In the genomic region with DNA sequence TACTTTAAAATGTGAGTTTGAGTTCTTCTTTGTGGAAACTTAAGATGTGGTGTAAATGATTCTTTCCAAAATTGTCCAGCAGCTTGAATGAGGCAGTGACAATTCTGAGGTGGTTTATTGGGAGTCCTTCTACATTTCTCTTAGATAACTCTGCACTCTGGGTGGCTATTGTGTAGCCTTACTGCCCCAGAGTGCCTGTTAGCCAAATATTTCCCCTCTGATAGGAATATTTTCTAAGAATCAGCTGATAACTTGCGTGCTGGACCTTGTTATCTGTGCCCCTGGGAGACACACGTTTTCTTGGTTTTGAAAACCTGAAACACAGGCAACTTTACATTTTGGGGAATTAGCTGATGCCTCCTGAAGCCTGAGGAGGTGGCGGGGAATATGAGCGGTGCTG, we compare ENCODE assay signal across 33 cellular contexts.
DNase-seq lines count a peak whose midpoint lies in the region; ATAC-seq, FAIRE-seq and TF ChIP-seq lines count a peak whose summit lies in the region.
"Had no signal": no experiment of that assay in that cellular context is flagged by ENCODE, and none has a peak within 500 bp of the region (broad histone marks: within the 10 kb centered on the region; RNA-seq: fewer than 3 reads in every experiment).

No MANE protein-coding gene starts in this region.

- H3K36me3 Mint-ChIP-seq in activated T-cell treated with anti-CD3 and anti-CD28 coated beads, Interleukin-2, amount 50 U/mL, for 72 hours (ENCODE audit: insufficient read depth in 2 of 2): peaks cover 0 to 2% of the 10 kb centered on the region in 2 donors
- peaks cover 7% of the 10 kb centered on the region for H3K36me3 Mint-ChIP-seq in natural killer cell treated with Interleukin-12 subunit alpha and Interleukin-12 subunit beta and Interleukin-15 and Interleukin-18, amount 100 ng/mL, for 72 hours

- intact Hi-C loops in K562 (cut with micrococcal nuclease): no loop called here

- no TSS peak for BruUV-seq in K562 (replicated peaks; lab: Mats Ljungman, UMichigan)

- TF ChIP-seq CTCF in OCI-LY1 (IDR thresholded peaks at IDR 0.05; ENCODE audit: low read length) (no peak), K562 (IDR thresholded peaks at IDR 0.05 in 2 of 3, conservative IDR thresholded peaks at IDR 0.05 in 1 of 3; ENCODE audit: insufficient read depth in 2 of 3, low read depth in 1 of 3, low read length in 3 of 3) (no peak)

- H3K9ac ChIP-seq in OCI-LY1 (ENCODE audit: low read length) (no peak overlapping the region), K562 (ENCODE audit: insufficient read depth in 1 of 2, low read depth in 2 of 2, low read length in 2 of 2) (0 out of 4 replicates have a peak overlapping the region, but pooled peaks of 1 of the 2 experiments have one; percentile 2)

- TF ChIP-seq RAD21 in K562 (CRISPR knock-in tag; conservative IDR thresholded peaks at IDR 0.05 in 1 of 2, IDR thresholded peaks at IDR 0.05 in 1 of 2): no peak

- POLR2A ChIA-PET in K562 (lab: Yijun Ruan, JAX): interaction anchor here (0.7 to 1.6 kb wide), 3 partner anchors 9 to 18 kb away, joined by 3 to 5 read pairs (median 4); no protein-coding TSS in a partner anchor

- no peak overlapping the region for H3K4me3 Mint-ChIP-seq in activated T-cell treated with anti-CD3 and anti-CD28 coated beads, Interleukin-2, amount 50 U/mL, for 72 hours
- no peak overlapping the region for H3K4me3 Mint-ChIP-seq in natural killer cell treated with Interleukin-12 subunit alpha and Interleukin-12 subunit beta and Interleukin-15 and Interleukin-18, amount 100 ng/mL, for 72 hours
- H3K4me3 Mint-ChIP-seq: activated CD4-positive, alpha-beta T cell treated with anti-CD3 and anti-CD28 coated beads, Interleukin-2, amount 10 ng/mL, durations not matched to agents 24 days and 14 days; activated CD8-positive, alpha-beta memory T cell treated with anti-CD3 and anti-CD28 coated beads, Interleukin-2, amount 10 ng/mL, durations not matched to agents 7 days and 5 days; activated naive CD4-positive, alpha-beta T cell treated with anti-CD3 and anti-CD28 coated beads, Interleukin-2, amount 10 ng/mL, durations not matched to agents 7 days and 5 days; stimulated activated naive CD8-positive, alpha-beta T cell treated with anti-CD3 and anti-CD28 coated beads, Interleukin-15, Interleukin-2, amounts not matched to agents 100 ng/mL and 50 ng/mL, for 24 hours had no signal

- no peak for TF ChIP-seq EP300 in K562 (IDR thresholded peaks at IDR 0.05; ENCODE audit: low read length)

- no peaks in the 10 kb centered on the region for H3K27me3 Mint-ChIP-seq in activated T-cell treated with anti-CD3 and anti-CD28 coated beads, Interleukin-2, amount 50 U/mL, for 72 hours (ENCODE audit: low read depth)
- H3K27me3 Mint-ChIP-seq in natural killer cell treated with Interleukin-12 subunit alpha and Interleukin-12 subunit beta and Interleukin-15 and Interleukin-18, amount 100 ng/mL, for 72 hours: no peaks in the 10 kb centered on the region
- H3K27me3 Mint-ChIP-seq: activated CD4-positive, alpha-beta T cell treated with anti-CD3 and anti-CD28 coated beads, Interleukin-2, amount 10 ng/mL, durations not matched to agents 24 days and 14 days; activated CD8-positive, alpha-beta memory T cell treated with anti-CD3 and anti-CD28 coated beads, Interleukin-2, amount 10 ng/mL, durations not matched to agents 7 days and 5 days; activated naive CD4-positive, alpha-beta T cell treated with anti-CD3 and anti-CD28 coated beads, Interleukin-2, amount 10 ng/mL, durations not matched to agents 7 days and 5 days; stimulated activated naive CD8-positive, alpha-beta T cell treated with anti-CD3 and anti-CD28 coated beads, Interleukin-15, Interleukin-2, amounts not matched to agents 100 ng/mL and 50 ng/mL, for 24 hours had no signal

- H3K4me2 ChIP-seq in OCI-LY1 (ENCODE audit: low read length) (no peak overlapping the region), K562 (ENCODE audit: insufficient read depth, low read length) (peak overlapping the region; percentile 15; the same call in 1 of the 2 replicates)
- H3K4me2 ChIP-seq: A549 had no signal

- H2AFZ ChIP-seq in OCI-LY1 (ENCODE audit: low read length) (no peak overlapping the region), K562 (ENCODE audit: low read depth, low read length) (no peak overlapping the region)

- H3K4me3 ChIP-seq in OCI-LY1 (ENCODE audit: low read depth, low read length, poor library complexity, severe bottlenecking) (no peak overlapping the region), K562 (no peak overlapping the region)
- H3K4me3 ChIP-seq: A549, colonic mucosa, left ventricle myocardium inferior, thoracic aorta, vagina had no signal

- H4K20me1 ChIP-seq in OCI-LY1 (ENCODE audit: insufficient read depth, low read length): no peaks in the 10 kb centered on the region
- no peaks in the 10 kb centered on the region for H4K20me1 ChIP-seq in K562 (replicated peaks; ENCODE audit: control insufficient read depth, insufficient read depth, low read length)

- peaks cover 13% of the 10 kb centered on the region; the same call in 1 of the 2 replicates for H3F3A ChIP-seq in OCI-LY1 (ENCODE audit: insufficient read depth, low read length)

- in situ Hi-C loops in K562 (cut with MboI): no loop called here

- peak; percentile 62 for FAIRE-seq in K562 (lab: Jason Lieb, UNC)
- FAIRE-seq: A549, GM12891, H1 had no signal

- CTCF ChIA-PET in K562 (lab: Yijun Ruan, JAX; ENCODE audit: low intra/inter-chr PET ratio): no interaction called here

- 35% methylated on average over 4 of the region's 4 CpGs for WGBS in K562 (ENCODE audit: insufficient coverage, low coverage, missing lambda C conversion rate)

- H3K36me3 ChIP-seq in OCI-LY1 (ENCODE audit: insufficient read depth, low read length): peaks cover 11% of the 10 kb centered on the region; the same call in 1 of the 2 replicates
- H3K36me3 ChIP-seq in K562 (ENCODE audit: control insufficient read depth, insufficient read depth, low read length): no peaks in the 10 kb centered on the region
- H3K36me3 ChIP-seq: colonic mucosa, thoracic aorta, vagina had no signal

- DNase-seq in activated T-cell treated with anti-CD3 and anti-CD28 coated beads, Interleukin-2, amount 50 U/mL, for 72 hours: no peak
- DNase-seq in activated T-cell treated with anti-CD3 and anti-CD28 coated beads for 4 hours (no peak), K562 (ENCODE audit: extremely low read depth in 1 of 4, low spot score in 3 of 4) (peak in 2 of 4 experiments; percentile 42 to 57), NCI-H1694 (lab: John Stamatoyannopoulos, UW) (no peak)
- DNase-seq in natural killer cell treated with Interleukin-12 subunit alpha and Interleukin-12 subunit beta and Interleukin-15 and Interleukin-18, amount 100 ng/mL, for 72 hours (ENCODE audit: low spot score): no peak
- DNase-seq: activated CD4-positive, alpha-beta T cell treated with anti-CD3 and anti-CD28 coated beads, Interleukin-2, amount 10 ng/mL, durations not matched to agents 24 days and 14 days; activated CD8-positive, alpha-beta memory T cell treated with anti-CD3 and anti-CD28 coated beads, Interleukin-2, amount 10 ng/mL, durations not matched to agents 7 days and 5 days; activated naive CD4-positive, alpha-beta T cell treated with anti-CD3 and anti-CD28 coated beads, Interleukin-2, amount 10 ng/mL, durations not matched to agents 7 days and 5 days; anterior cingulate cortex; colonic mucosa; COR-L47; DMS53; effector CD4-positive, alpha-beta T cell; islet precursor cell; left ventricle myocardium inferior; mesenchymal stem cell; NCI-H1436; NCI-H345; NCI-H69; right cardiac atrium; Right ventricle myocardium superior; stimulated activated CD4-positive, alpha-beta T cell treated with anti-CD3 and anti-CD28 coated beads, Interleukin-1b, Interleukin-23, amount 100 ng/mL, for 48 hours had no signal

- H3K4me1 ChIP-seq in OCI-LY1 (ENCODE audit: insufficient read depth, low read length, severe bottlenecking) (peaks cover 48% of the 10 kb centered on the region), K562 (replicated peaks in 1 of 2; ENCODE audit: control insufficient read depth in 2 of 2, insufficient read depth in 2 of 2, low read length in 2 of 2) (peaks cover 12 to 14% of the 10 kb centered on the region in 2 experiments; a peak in 4 of 5 replicates)
- H3K4me1 ChIP-seq: A549, colonic mucosa had no signal

- H3K9me1 ChIP-seq in K562 (ENCODE audit: control insufficient read depth, insufficient read depth, low read length): peaks cover 3% of the 10 kb centered on the region

- H3K27ac ChIP-seq in OCI-LY1 (ENCODE audit: low read depth, low read length, poor library complexity, severe bottlenecking): peak overlapping the region; percentile 99
- no peak overlapping the region for H3K27ac ChIP-seq in K562 (ENCODE audit: extremely low read depth, low read depth, low read length)
- H3K27ac ChIP-seq: A549, colonic mucosa, epithelial cell of prostate, left ventricle myocardium inferior, thoracic aorta, vagina had no signal

- peak overlapping the region; percentile 63 for H3K27ac Mint-ChIP-seq in activated T-cell treated with anti-CD3 and anti-CD28 coated beads, Interleukin-2, amount 50 U/mL, for 72 hours
- peak overlapping the region; percentile 98 to 99 for H3K27ac Mint-ChIP-seq in natural killer cell treated with Interleukin-12 subunit alpha and Interleukin-12 subunit beta and Interleukin-15 and Interleukin-18, amount 100 ng/mL, for 72 hours
- H3K27ac Mint-ChIP-seq: activated CD4-positive, alpha-beta T cell treated with anti-CD3 and anti-CD28 coated beads, Interleukin-2, amount 10 ng/mL, durations not matched to agents 24 days and 14 days had no signal

- ATAC-seq in activated T-cell treated with anti-CD3 and anti-CD28 coated beads, Interleukin-2, amount 50 U/mL, for 72 hours (replicated peaks in 1 of 2): no peak
- peak; percentile 34 for ATAC-seq in K562
- ATAC-seq in natural killer cell treated with Interleukin-12 subunit alpha and Interleukin-12 subunit beta and Interleukin-15 and Interleukin-18, amount 100 ng/mL, for 72 hours: no peak
- ATAC-seq in HG03571 (IDR thresholded peaks at IDR 0.05; ENCODE audit: unreplicated experiment): no peak
- no peak for ATAC-seq in HG03175 (IDR thresholded peaks at IDR 0.05; ENCODE audit: unreplicated experiment)
- ATAC-seq: A549; activated CD8-positive, alpha-beta memory T cell treated with anti-CD3 and anti-CD28 coated beads, Interleukin-2, amount 10 ng/mL, durations not matched to agents 7 days and 5 days; right cardiac atrium; SK-N-SH treated with all-trans-retinoic acid at 6 μM for 48 hours had no signal

- H3K9me3 ChIP-seq in OCI-LY1 (ENCODE audit: low read length): no peaks in the 10 kb centered on the region
- no peaks in the 10 kb centered on the region for H3K9me3 ChIP-seq in K562 (replicated peaks; ENCODE audit: control insufficient read depth, insufficient read depth, low read depth, low read length)
- H3K9me3 ChIP-seq: A549, colonic mucosa, left ventricle myocardium inferior, thoracic aorta, vagina had no signal

- no peaks in the 10 kb centered on the region for H3K79me2 ChIP-seq in OCI-LY1 (ENCODE audit: insufficient read depth, low read length)
- H3K79me2 ChIP-seq in K562 (ENCODE audit: control insufficient read depth, insufficient read depth, low read length): no peaks in the 10 kb centered on the region

- no peaks in the 10 kb centered on the region for H3K9me3 Mint-ChIP-seq in activated T-cell treated with anti-CD3 and anti-CD28 coated beads, Interleukin-2, amount 50 U/mL, for 72 hours
- no peaks in the 10 kb centered on the region for H3K9me3 Mint-ChIP-seq in natural killer cell treated with Interleukin-12 subunit alpha and Interleukin-12 subunit beta and Interleukin-15 and Interleukin-18, amount 100 ng/mL, for 72 hours
- H3K9me3 Mint-ChIP-seq: activated CD4-positive, alpha-beta T cell treated with anti-CD3 and anti-CD28 coated beads, Interleukin-2, amount 10 ng/mL, durations not matched to agents 24 days and 14 days; activated naive CD4-positive, alpha-beta T cell treated with anti-CD3 and anti-CD28 coated beads, Interleukin-2, amount 10 ng/mL, durations not matched to agents 7 days and 5 days; stimulated activated naive CD8-positive, alpha-beta T cell treated with anti-CD3 and anti-CD28 coated beads, Interleukin-15, Interleukin-2, amounts not matched to agents 100 ng/mL and 50 ng/mL, for 24 hours had no signal

- H3K9me2 ChIP-seq in OCI-LY1 (ENCODE audit: low read depth, low read length): no peaks in the 10 kb centered on the region

- H3K4me1 Mint-ChIP-seq in activated T-cell treated with anti-CD3 and anti-CD28 coated beads, Interleukin-2, amount 50 U/mL, for 72 hours (ENCODE audit: low read depth): peaks cover 16% of the 10 kb centered on the region
- H3K4me1 Mint-ChIP-seq in natural killer cell treated with Interleukin-12 subunit alpha and Interleukin-12 subunit beta and Interleukin-15 and Interleukin-18, amount 100 ng/mL, for 72 hours (ENCODE audit: low read depth in 2 of 2): peaks cover 50 to 51% of the 10 kb centered on the region in 2 donors

- no peak for TF ChIP-seq POLR2A in K562 (conservative IDR thresholded peaks at IDR 0.05)

- H3K27me3 ChIP-seq in OCI-LY1 (ENCODE audit: insufficient read depth, low read length): no peaks in the 10 kb centered on the region
- no peaks in the 10 kb centered on the region for H3K27me3 ChIP-seq in K562 (ENCODE audit: control insufficient read depth in 2 of 2, insufficient read depth in 2 of 2, low read length in 2 of 2)
- H3K27me3 ChIP-seq: colonic mucosa, vagina had no signal
